15 cellular contexts compared by ENCODE assay signal in the genomic region with DNA sequence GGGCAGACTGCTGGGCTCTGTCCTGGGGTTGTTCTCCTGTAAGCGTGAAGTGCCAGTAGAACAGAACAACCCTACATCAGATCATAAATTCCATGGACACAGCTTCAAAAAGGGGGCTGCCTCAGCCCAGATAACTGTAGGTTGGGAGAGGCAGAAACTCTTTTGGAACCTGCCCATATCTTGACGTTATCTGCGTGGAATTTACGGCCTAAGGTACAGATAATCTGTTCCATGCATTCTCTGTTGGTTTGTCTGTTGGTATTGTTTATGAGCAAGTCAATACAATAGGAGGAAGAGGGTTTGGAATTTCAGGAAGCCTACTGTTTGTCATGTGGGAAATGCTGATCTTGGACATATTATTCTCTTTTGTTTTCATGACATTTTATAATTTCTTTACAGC. TPM values are rescaled to one million over a fixed set of nuclear protein-coding genes. Genes with fewer than 3 reads are reported as not detected.
DNase-seq lines count a peak whose midpoint lies in the region; ATAC-seq and TF ChIP-seq lines count a peak whose summit lies in the region.
"Had no signal": no experiment of that assay in that cellular context is flagged by ENCODE, and none has a peak within 500 bp of the region (broad histone marks: within the 10 kb centered on the region; RNA-seq: fewer than 3 reads in every experiment).

No MANE protein-coding gene starts in this region.

- TF ChIP-seq POLR2A in gastrocnemius medialis (IDR thresholded peaks at IDR 0.05), result no peak

- peaks cover 5% of the 10 kb centered on the region; the same call in 1 of the 2 replicates for H3F3A ChIP-seq in GM23248 (ENCODE audit: insufficient read depth)

- 81 to 88% methylated on average over 4 of the region's 4 CpGs for WGBS in GM23248 (ENCODE audit: low coverage in 1 of 2, low lambda C conversion rate in 2 of 2, missing lambda C conversion rate in 2 of 2), 2 experiments

- DNase-seq in ELF-1 (ENCODE audit: low read depth, low spot score) (peak; percentile 23), left ventricle myocardium superior (no peak), gastrocnemius medialis (no peak), GM23248 (no peak)
- no peak for DNase-seq in activated T-helper 1 cell treated with anti-CD3 and anti-CD28 coated beads, Interleukin-12 subunit alpha, Interleukin-12 subunit beta, Interleukin-2, Interleukin-4 antibody, amounts not matched to agents 30 ng/mL and 10 ng/mL and 1 ng/mL, durations not matched to agents 14 hours and 24 hours and 36 hours (ENCODE audit: low spot score)
- no peak for DNase-seq in activated naive CD4-positive, alpha-beta T cell treated with Interleukin-2 at 50 U/mL for 16 hours
- DNase-seq: DMS 273 treated with DMSO at 0.1 percent for 48 hours, HCEC 1CT, NCI-H2029, NCI-H2171 treated with DMSO at 0.1 percent for 48 hours, NCI-H774 had no signal

- no peaks in the 10 kb centered on the region; the same call in 1 of the 2 replicates for H4K20me1 ChIP-seq in GM23248 (ENCODE audit: insufficient read depth)
- H4K20me1 ChIP-seq: BLaER1 had no signal

- in situ Hi-C loops in gastrocnemius medialis (cut with MboI; ENCODE audit: low sequenced_read_pairs in 4 of 4) (no loop called here), GM23248 (cut with MboI) (no loop called here)

- 0 out of 2 replicates have a peak, but pooled peaks cover 24% of the 10 kb centered on the region for H3K79me2 ChIP-seq in GM23248 (ENCODE audit: insufficient read depth)

- H3K27ac ChIP-seq in gastrocnemius medialis (peak overlapping the region; percentile 42 to 60 (median 52)), GM23248 (no peak overlapping the region)
- H3K27ac ChIP-seq: BLaER1 had no signal

- H3K27me3 ChIP-seq in gastrocnemius medialis (no peaks in the 10 kb centered on the region), GM23248 (replicated peaks; ENCODE audit: insufficient read depth) (no peaks in the 10 kb centered on the region)
- H3K27me3 ChIP-seq: BLaER1 had no signal

- H3K4me3 ChIP-seq in gastrocnemius medialis (no peak overlapping the region), GM23248 (no peak overlapping the region)
- H3K4me3 ChIP-seq: BLaER1 had no signal

- H3K27me3 Mint-ChIP-seq in activated T-helper 1 cell treated with anti-CD3 and anti-CD28 coated beads, Interleukin-12 subunit alpha, Interleukin-12 subunit beta, Interleukin-2, Interleukin-4 antibody, amounts not matched to agents 30 ng/mL and 10 ng/mL and 1 ng/mL, durations not matched to agents 14 hours and 24 hours and 36 hours (ENCODE audit: insufficient read depth), result no peaks in the 10 kb centered on the region

- no peak for TF ChIP-seq CTCF in gastrocnemius medialis (IDR thresholded peaks at IDR 0.05 in 4 of 5, conservative IDR thresholded peaks at IDR 0.05 in 1 of 5)

- H3K9ac ChIP-seq in GM23248, result no peak overlapping the region
- H3K9ac ChIP-seq: BLaER1 had no signal

- peaks cover 0 to 6% of the 10 kb centered on the region in 2 donors for H3K4me1 ChIP-seq in gastrocnemius medialis
- no peaks in the 10 kb centered on the region for H3K4me1 ChIP-seq in GM23248 (ENCODE audit: insufficient read depth)
- H3K4me1 ChIP-seq: BLaER1 had no signal

- no peak overlapping the region for H3K4me3 Mint-ChIP-seq in activated T-helper 1 cell treated with anti-CD3 and anti-CD28 coated beads, Interleukin-12 subunit alpha, Interleukin-12 subunit beta, Interleukin-2, Interleukin-4 antibody, amounts not matched to agents 30 ng/mL and 10 ng/mL and 1 ng/mL, durations not matched to agents 14 hours and 24 hours and 36 hours

- H3K9me3 Mint-ChIP-seq in activated T-helper 1 cell treated with anti-CD3 and anti-CD28 coated beads, Interleukin-12 subunit alpha, Interleukin-12 subunit beta, Interleukin-2, Interleukin-4 antibody, amounts not matched to agents 30 ng/mL and 10 ng/mL and 1 ng/mL, durations not matched to agents 14 hours and 24 hours and 36 hours, result no peaks in the 10 kb centered on the region

- H3K36me3 ChIP-seq in gastrocnemius medialis, result peaks cover 0 to 71% of the 10 kb centered on the region in 2 donors
- peaks cover 68% of the 10 kb centered on the region for H3K36me3 ChIP-seq in GM23248 (ENCODE audit: low read depth)

- H2AFZ ChIP-seq in GM23248, result no peak overlapping the region

- peak; percentile 56 for ATAC-seq in left ventricle myocardium superior
- ATAC-seq in gastrocnemius medialis, result peak in 1 of 2 donors; percentile 60
- no peak for ATAC-seq in HG03097 (IDR thresholded peaks at IDR 0.05; ENCODE audit: low FRiP score, unreplicated experiment)

- H3K27ac Mint-ChIP-seq in activated T-helper 1 cell treated with anti-CD3 and anti-CD28 coated beads, Interleukin-12 subunit alpha, Interleukin-12 subunit beta, Interleukin-2, Interleukin-4 antibody, amounts not matched to agents 30 ng/mL and 10 ng/mL and 1 ng/mL, durations not matched to agents 14 hours and 24 hours and 36 hours, result peak overlapping the region; percentile 38

- H3K36me3 Mint-ChIP-seq in activated T-helper 1 cell treated with anti-CD3 and anti-CD28 coated beads, Interleukin-12 subunit alpha, Interleukin-12 subunit beta, Interleukin-2, Interleukin-4 antibody, amounts not matched to agents 30 ng/mL and 10 ng/mL and 1 ng/mL, durations not matched to agents 14 hours and 24 hours and 36 hours (ENCODE audit: low read depth), result peaks cover 70% of the 10 kb centered on the region

- H3K9me3 ChIP-seq in gastrocnemius medialis, result no peaks in the 10 kb centered on the region
- H3K9me3 ChIP-seq in GM23248 (ENCODE audit: low read depth), result no peaks in the 10 kb centered on the region
- H3K9me3 ChIP-seq: BLaER1 had no signal

- intact Hi-C loops in activated T-helper 1 cell treated with anti-CD3 and anti-CD28 coated beads, Interleukin-12 subunit alpha, Interleukin-12 subunit beta, Interleukin-2, Interleukin-4 antibody, amounts not matched to agents 30 ng/mL and 10 ng/mL and 1 ng/mL, durations not matched to agents 14 hours and 24 hours and 36 hours (cut with micrococcal nuclease), result no loop called here
- intact Hi-C loops in left ventricle myocardium superior (cut with micrococcal nuclease) (no loop called here), gastrocnemius medialis (cut with DNase I; ENCODE audit: low total_unique reads) (no loop called here)

- no peaks in the 10 kb centered on the region for H3K9me2 ChIP-seq in GM23248 (ENCODE audit: insufficient read depth)

- no peak overlapping the region for H3K4me2 ChIP-seq in GM23248 (ENCODE audit: unreplicated experiment)
- H3K4me2 ChIP-seq: BLaER1 had no signal

- H3K4me1 Mint-ChIP-seq in activated T-helper 1 cell treated with anti-CD3 and anti-CD28 coated beads, Interleukin-12 subunit alpha, Interleukin-12 subunit beta, Interleukin-2, Interleukin-4 antibody, amounts not matched to agents 30 ng/mL and 10 ng/mL and 1 ng/mL, durations not matched to agents 14 hours and 24 hours and 36 hours (ENCODE audit: low read depth), result peaks cover 55% of the 10 kb centered on the region

RNA-seq across cellular contexts. Expression of a gene that starts 16.4 kb away (rescaled TPM):
- 7.4 and 9.5 TPM in 2 replicates for total RNA-seq in activated T-helper 1 cell treated with anti-CD3 and anti-CD28 coated beads, Interleukin-12 subunit alpha, Interleukin-12 subunit beta, Interleukin-2, Interleukin-4 antibody, amounts not matched to agents 30 ng/mL and 10 ng/mL and 1 ng/mL, durations not matched to agents 14 hours and 24 hours and 36 hours
- total RNA-seq in left ventricle myocardium superior, result 4.5 TPM
- total RNA-seq in gastrocnemius medialis, result 10 to 100 TPM in 2 of 4 donors, 1 to 10 TPM in 2; 5.9 to 12.2 (median 10.4) TPM
- total RNA-seq in GM23248 (2014; rRNA removed; shearing (Covaris generic)), result 15.3 and 22.4 TPM in 2 replicates
- 19.4 and 20.9 TPM in 2 replicates for polyA plus RNA-seq in GM23248 (2016; fragmentation: Nextera tagmentation; extraction: Ambion mirVana)

RNA-seq across cellular contexts. Expression of a gene that starts 36.7 kb away (rescaled TPM):
- total RNA-seq in activated T-helper 1 cell treated with anti-CD3 and anti-CD28 coated beads, Interleukin-12 subunit alpha, Interleukin-12 subunit beta, Interleukin-2, Interleukin-4 antibody, amounts not matched to agents 30 ng/mL and 10 ng/mL and 1 ng/mL, durations not matched to agents 14 hours and 24 hours and 36 hours, result not detected in 2 replicates
- total RNA-seq in left ventricle myocardium superior (not detected), gastrocnemius medialis (1 to 10 TPM in 1 of 4 donors, under 1 TPM in 1, not detected in 2; 0.46 to 1.3 TPM)
- not detected in 2 replicates for total RNA-seq in GM23248 (2014; rRNA removed; shearing (Covaris generic))
- not detected in 2 replicates for polyA plus RNA-seq in GM23248 (2016; fragmentation: Nextera tagmentation; extraction: Ambion mirVana)
- total RNA-seq: LHCN-M2, NCI-H460 had no signal

RNA-seq across cellular contexts. Expression of a gene that starts 53.6 kb away (rescaled TPM):
- total RNA-seq in activated T-helper 1 cell treated with anti-CD3 and anti-CD28 coated beads, Interleukin-12 subunit alpha, Interleukin-12 subunit beta, Interleukin-2, Interleukin-4 antibody, amounts not matched to agents 30 ng/mL and 10 ng/mL and 1 ng/mL, durations not matched to agents 14 hours and 24 hours and 36 hours, result 15.9 and 19.1 TPM in 2 replicates
- 16.5 TPM for total RNA-seq in left ventricle myocardium superior
- total RNA-seq in gastrocnemius medialis, result 10 to 100 TPM in 2 of 4 donors, 1 to 10 TPM in 2; 9.0 to 17.4 (median 13.4) TPM
- 11.8 and 12.0 TPM in 2 replicates for total RNA-seq in GM23248 (2014; rRNA removed; shearing (Covaris generic))
- 5.5 TPM in 2 replicates for polyA plus RNA-seq in GM23248 (2016; fragmentation: Nextera tagmentation; extraction: Ambion mirVana)
